1 cellular context compared by ENCODE assay signal in the genomic region with DNA sequence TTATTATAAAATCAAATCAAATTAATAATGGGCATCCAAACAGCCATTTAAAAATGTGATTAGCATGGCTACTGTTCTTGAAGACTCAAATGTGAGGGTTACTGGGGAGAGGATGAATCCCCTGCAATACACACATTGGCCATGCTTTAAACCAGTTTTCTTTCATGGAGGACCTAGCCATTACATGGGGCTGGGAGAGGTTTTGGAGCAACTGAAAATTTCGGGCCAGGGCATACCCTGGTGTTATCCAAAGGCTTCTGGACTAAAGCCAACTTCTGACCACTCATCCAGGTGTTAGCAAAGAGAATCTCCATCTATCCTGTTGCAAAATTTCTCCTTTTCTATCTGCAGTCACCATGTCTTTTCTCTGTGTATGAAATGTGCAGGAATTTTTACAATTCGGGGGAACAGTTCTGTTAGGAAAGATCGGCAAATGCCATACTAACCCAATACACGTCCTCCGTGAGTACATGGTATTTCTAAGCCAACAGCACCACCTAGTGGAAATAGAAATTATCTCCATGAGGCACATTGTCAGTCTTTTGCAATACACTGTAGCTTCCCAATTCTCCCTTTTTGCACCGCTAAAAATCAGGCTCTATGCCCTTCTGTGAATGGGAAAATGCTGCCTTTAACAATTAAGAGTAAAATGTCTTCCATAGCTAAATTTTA.
A peak's percentile ranks its signal among the peaks of the same experiment; 100 is the strongest.
TF ChIP-seq lines count a peak whose summit lies in the region.

No MANE protein-coding gene starts in this region.

TF ChIP-seq in K562, 482 proteins besides CTCF, POLR2A, EP300 and RAD21 (continued from another document):
- 0 out of 2 replicates have a peak, but pooled peaks have one; percentile 37 for TF ChIP-seq CBX5 (IDR thresholded peaks at IDR 0.05; ENCODE audit: borderline replicate concordance, low read depth)
- TF ChIP-seq HNRNPLL (IDR thresholded peaks at IDR 0.05; ENCODE audit: low read depth, low read length, poor library complexity, severe bottlenecking): no peak
- no peak for TF ChIP-seq ZNF79 (CRISPR knock-in tag; IDR thresholded peaks at IDR 0.05; ENCODE audit: low read depth)
- TF ChIP-seq HLTF (IDR thresholded peaks at IDR 0.05): no peak
- TF ChIP-seq, protein P1, sequence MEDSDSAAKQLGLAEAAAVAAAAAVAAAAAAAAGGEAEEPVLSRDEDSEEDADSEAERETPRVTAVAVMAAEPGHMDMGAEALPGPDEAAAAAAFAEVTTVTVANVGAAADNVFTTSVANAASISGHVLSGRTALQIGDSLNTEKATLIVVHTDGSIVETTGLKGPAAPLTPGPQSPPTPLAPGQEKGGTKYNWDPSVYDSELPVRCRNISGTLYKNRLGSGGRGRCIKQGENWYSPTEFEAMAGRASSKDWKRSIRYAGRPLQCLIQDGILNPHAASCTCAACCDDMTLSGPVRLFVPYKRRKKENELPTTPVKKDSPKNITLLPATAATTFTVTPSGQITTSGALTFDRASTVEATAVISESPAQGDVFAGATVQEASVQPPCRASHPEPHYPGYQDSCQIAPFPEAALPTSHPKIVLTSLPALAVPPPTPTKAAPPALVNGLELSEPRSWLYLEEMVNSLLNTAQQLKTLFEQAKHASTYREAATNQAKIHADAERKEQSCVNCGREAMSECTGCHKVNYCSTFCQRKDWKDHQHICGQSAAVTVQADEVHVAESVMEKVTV (CRISPR knock-in tag; IDR thresholded peaks at IDR 0.05): peak; percentile 49; the same call in 1 of the 2 replicates
- TF ChIP-seq ZNF311 (CRISPR knock-in tag; IDR thresholded peaks at IDR 0.05): no peak
- no peak for TF ChIP-seq PRPF4 (IDR thresholded peaks at IDR 0.05; ENCODE audit: insufficient read depth, low read depth, low read length, poor library complexity, severe bottlenecking)
- TF ChIP-seq MAFF (IDR thresholded peaks at IDR 0.05; ENCODE audit: low read length): no peak
- TF ChIP-seq ATF6 (CRISPR knock-in tag; IDR thresholded peaks at IDR 0.05): no peak
- TF ChIP-seq CC2D1A (IDR thresholded peaks at IDR 0.05): peak; percentile 55; the same call in 1 of the 2 replicates
- TF ChIP-seq ZNF212 (CRISPR knock-in tag; IDR thresholded peaks at IDR 0.05): no peak
- TF ChIP-seq MCM2 (IDR thresholded peaks at IDR 0.05; ENCODE audit: low read depth): no peak
- no peak for TF ChIP-seq PATZ1 (CRISPR knock-in tag; IDR thresholded peaks at IDR 0.05; ENCODE audit: borderline replicate concordance)
- TF ChIP-seq ID3 (CRISPR knock-in tag; IDR thresholded peaks at IDR 0.05): no peak
- TF ChIP-seq ID3 (tag; IDR thresholded peaks at IDR 0.05): no peak
- no peak for TF ChIP-seq RBM22 (IDR thresholded peaks at IDR 0.05; ENCODE audit: low read depth, low read length, poor library complexity, severe bottlenecking)
- peak; percentile 74 for TF ChIP-seq ARID2 (IDR thresholded peaks at IDR 0.05)
- no peak for TF ChIP-seq HDAC6 (IDR thresholded peaks at IDR 0.05; ENCODE audit: low read depth, low read length)
- TF ChIP-seq TBP (optimal IDR thresholded peaks at IDR 0.05; ENCODE audit: low read depth, low read length): no peak
- no peak for TF ChIP-seq BRCA1 (IDR thresholded peaks at IDR 0.05)
- TF ChIP-seq BRCA1 (CRISPR knock-in tag; IDR thresholded peaks at IDR 0.05): no peak
- TF ChIP-seq, protein P2, sequence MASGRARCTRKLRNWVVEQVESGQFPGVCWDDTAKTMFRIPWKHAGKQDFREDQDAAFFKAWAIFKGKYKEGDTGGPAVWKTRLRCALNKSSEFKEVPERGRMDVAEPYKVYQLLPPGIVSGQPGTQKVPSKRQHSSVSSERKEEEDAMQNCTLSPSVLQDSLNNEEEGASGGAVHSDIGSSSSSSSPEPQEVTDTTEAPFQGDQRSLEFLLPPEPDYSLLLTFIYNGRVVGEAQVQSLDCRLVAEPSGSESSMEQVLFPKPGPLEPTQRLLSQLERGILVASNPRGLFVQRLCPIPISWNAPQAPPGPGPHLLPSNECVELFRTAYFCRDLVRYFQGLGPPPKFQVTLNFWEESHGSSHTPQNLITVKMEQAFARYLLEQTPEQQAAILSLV (tag; IDR thresholded peaks at IDR 0.05): peak; percentile 48; the same call in 1 of the 2 replicates
- no peak for TF ChIP-seq HMGN3 (IDR thresholded peaks at IDR 0.05; ENCODE audit: borderline replicate concordance, extremely low read depth, insufficient read length, low read depth, low read length)
- TF ChIP-seq NCOA6 (IDR thresholded peaks at IDR 0.05): no peak
- no peak for TF ChIP-seq MYBL2 (IDR thresholded peaks at IDR 0.05; ENCODE audit: low read depth)
- no peak for TF ChIP-seq MYBL2 (CRISPR knock-in tag; IDR thresholded peaks at IDR 0.05; ENCODE audit: borderline replicate concordance)
- TF ChIP-seq SMC3 (conservative IDR thresholded peaks at IDR 0.05; ENCODE audit: insufficient read depth, low read depth, low read length): peak; percentile 88
- TF ChIP-seq GTF2F1 (IDR thresholded peaks at IDR 0.05; ENCODE audit: low read depth, low read length): no peak
